10 cellular contexts compared by ENCODE assay signal in the genomic region with DNA sequence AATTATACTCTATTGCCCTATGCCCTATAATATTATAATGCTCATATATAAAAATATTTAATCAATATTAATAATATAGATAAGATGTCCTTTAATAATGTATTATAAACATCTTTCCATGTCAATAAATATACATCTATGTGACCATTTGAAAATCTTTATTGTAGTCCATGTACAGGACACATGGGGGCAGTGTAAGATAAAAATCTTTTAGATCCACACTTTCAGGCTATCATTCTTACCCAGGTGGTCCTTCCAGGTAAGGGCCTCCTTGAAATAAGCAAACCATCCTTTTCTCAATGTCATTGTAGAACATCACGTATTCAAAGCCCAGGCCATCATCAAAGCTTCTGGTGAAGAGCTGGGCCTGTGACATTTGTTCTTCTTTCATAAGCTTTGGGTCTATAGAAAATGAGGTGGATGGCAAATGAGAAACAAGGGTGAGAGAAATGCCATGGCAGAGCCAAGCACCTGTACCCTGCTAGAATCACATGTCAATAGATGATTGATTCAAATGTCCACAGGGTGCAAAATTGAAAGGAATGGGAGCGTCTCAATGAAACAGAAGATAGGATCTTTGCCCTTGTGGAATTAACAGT. TPM values are rescaled to one million over a fixed set of nuclear protein-coding genes. Genes with fewer than 3 reads are reported as not detected.
DNase-seq lines count a peak whose midpoint lies in the region; ATAC-seq and TF ChIP-seq lines count a peak whose summit lies in the region.
"Had no signal": no experiment of that assay in that cellular context is flagged by ENCODE, and none has a peak within 500 bp of the region (broad histone marks: within the 10 kb centered on the region; RNA-seq: fewer than 3 reads in every experiment).

No MANE protein-coding gene starts in this region.

- no TSS peak for BruUV-seq in IMR-90 (replicated peaks; lab: Mats Ljungman, UMichigan)

- H3K4me1 ChIP-seq in IMR-90 (ENCODE audit: control insufficient read depth, insufficient read depth, low read length), result peaks cover 2% of the 10 kb centered on the region
- H3K4me1 ChIP-seq in adrenal gland (replicated peaks in 1 of 2), result no peaks in the 10 kb centered on the region
- no peaks in the 10 kb centered on the region for H3K4me1 ChIP-seq in mucosa of descending colon (ENCODE audit: low read depth)
- H3K4me1 ChIP-seq: BLaER1 treated with 17β-estradiol and CSF1 and Interleukin-3, amounts not matched to agents 10 nM and 100 nM had no signal

- H3K9me3 ChIP-seq in IMR-90 (ENCODE audit: control insufficient read depth, insufficient read depth, low read length) (no peaks in the 10 kb centered on the region; the same call in 1 of the 2 replicates), adrenal gland (replicated peaks in 1 of 3) (no peaks in the 10 kb centered on the region), mucosa of descending colon (no peaks in the 10 kb centered on the region)

- no peak overlapping the region for H3K18ac ChIP-seq in IMR-90 (ENCODE audit: low read depth, low read length)

- H3K56ac ChIP-seq in IMR-90 (ENCODE audit: extremely low read depth, insufficient read depth, low read length), result no peak overlapping the region

- no peak overlapping the region for H4K91ac ChIP-seq in IMR-90 (ENCODE audit: insufficient read depth, low read depth, low read length)

- H3K4me3 ChIP-seq in IMR-90 (ENCODE audit: insufficient read depth, low read depth, low read length), result no peak overlapping the region
- no peak overlapping the region for H3K4me3 ChIP-seq in adrenal gland
- H3K4me3 ChIP-seq in mucosa of descending colon, result no peak overlapping the region
- H3K4me3 ChIP-seq: BLaER1 treated with 17β-estradiol and CSF1 and Interleukin-3, amounts not matched to agents 10 nM and 100 nM had no signal

- no peak overlapping the region for H3K9ac ChIP-seq in IMR-90 (ENCODE audit: low read depth, low read length)
- H3K9ac ChIP-seq: BLaER1 treated with 17β-estradiol and CSF1 and Interleukin-3, amounts not matched to agents 10 nM and 100 nM had no signal

- H3K23ac ChIP-seq in IMR-90 (ENCODE audit: low read depth, low read length), result no peak overlapping the region

- H3K36me3 ChIP-seq in IMR-90 (ENCODE audit: control insufficient read depth, insufficient read depth, low read length), result peaks cover 8% of the 10 kb centered on the region
- H3K36me3 ChIP-seq in adrenal gland (replicated peaks in 1 of 2), result peaks cover 0 to 12% of the 10 kb centered on the region in 2 donors
- H3K36me3 ChIP-seq in mucosa of descending colon (ENCODE audit: low read depth), result no peaks in the 10 kb centered on the region
- H3K36me3 ChIP-seq: BLaER1 treated with 17β-estradiol and CSF1 and Interleukin-3, amounts not matched to agents 10 nM and 100 nM had no signal

- no peak overlapping the region for H2AK9ac ChIP-seq in IMR-90 (replicated peaks; ENCODE audit: low read depth, low read length, poor library complexity)

- no peaks in the 10 kb centered on the region for H3K27me3 ChIP-seq in IMR-90 (ENCODE audit: control insufficient read depth, insufficient read depth, low read length)
- H3K27me3 ChIP-seq in adrenal gland, result no peaks in the 10 kb centered on the region
- H3K27me3 ChIP-seq: BLaER1 treated with 17β-estradiol and CSF1 and Interleukin-3, amounts not matched to agents 10 nM and 100 nM had no signal

- H2BK5ac ChIP-seq in IMR-90 (ENCODE audit: low read depth, low read length, poor library complexity, severe bottlenecking), result no peak overlapping the region

- H4K8ac ChIP-seq in IMR-90 (ENCODE audit: low read depth in 2 of 2, low read length in 2 of 2), result no peak overlapping the region

- no peak overlapping the region for H3K4ac ChIP-seq in IMR-90 (ENCODE audit: low read depth, low read length)

- intact Hi-C loops in IMR-90 (cut with micrococcal nuclease), result loop anchor here (1.0 to 2.0 kb wide), 2 partner anchors 104 to 112 kb away; a partner anchor contains a TSS
- intact Hi-C loops in adrenal gland (cut with DNase I), result no loop called here
- intact Hi-C loops in mucosa of descending colon (cut with DNase I, micrococcal nuclease), result no loop called here

- H3K79me1 ChIP-seq in IMR-90 (ENCODE audit: low read depth in 1 of 2, low read length in 2 of 2), result no peaks in the 10 kb centered on the region

- TF ChIP-seq POLR2A in IMR-90 (IDR thresholded peaks at IDR 0.05; ENCODE audit: low read depth, low read length), result no peak
- no peak for TF ChIP-seq POLR2A in adrenal gland (IDR thresholded peaks at IDR 0.05)

- H4K5ac ChIP-seq in IMR-90 (ENCODE audit: low read depth, low read length), result no peak overlapping the region

- DNase-seq in NCI-H1694 treated with DMSO at 0.1 percent for 48 hours (lab: John Stamatoyannopoulos, UW), result peak; percentile 25
- no peak for DNase-seq in NCI-H1694 (lab: John Stamatoyannopoulos, UW)
- DNase-seq in IMR-90, result no peak
- DNase-seq in adrenal gland, result no peak
- no peak for DNase-seq in mucosa of descending colon
- no peak for DNase-seq in kidney glomerular epithelial cell (lab: John Stamatoyannopoulos, UW)
- no peak for DNase-seq in activated CD4-positive, CD25-positive, alpha-beta regulatory T cell treated with anti-CD3 and anti-CD28 coated beads, Interleukin-2, amount 50 U/mL, for 72 hours
- DNase-seq: activated T-cell treated with anti-CD3 and anti-CD28 coated beads, Interleukin-2, amount 50 U/mL, for 24 hours had no signal

- no peak for ATAC-seq in IMR-90 (ENCODE audit: low read depth)
- ATAC-seq in mucosa of descending colon, result peak; percentile 44
- no peak for ATAC-seq in GM19395 (IDR thresholded peaks at IDR 0.05; ENCODE audit: unreplicated experiment)

- in situ Hi-C loops in IMR-90 (cut with MboI; ENCODE audit: low sequenced_read_pairs), result loop anchor here (10.0 kb wide), 1 partner anchor 116 kb away; no protein-coding TSS in a partner anchor

- H4K20me1 ChIP-seq in IMR-90 (ENCODE audit: insufficient read depth, low read length), result no peaks in the 10 kb centered on the region
- H4K20me1 ChIP-seq: BLaER1 treated with 17β-estradiol and CSF1 and Interleukin-3, amounts not matched to agents 10 nM and 100 nM had no signal

- no peak overlapping the region for H2BK20ac ChIP-seq in IMR-90 (ENCODE audit: low read depth, low read length)

- H2BK120ac ChIP-seq in IMR-90 (ENCODE audit: low read depth, low read length), result no peak overlapping the region

- dilution Hi-C loops in IMR-90 (cut with HindIII; ENCODE audit: low sequenced_read_pairs, unreplicated experiment), result loop anchor here (25.0 kb wide), 1 partner anchor 102 kb away; a partner anchor contains a TSS

- TF ChIP-seq RAD21 in IMR-90 (IDR thresholded peaks at IDR 0.05; ENCODE audit: low read length), result peak; percentile 33

- H3K27ac ChIP-seq in IMR-90 (ENCODE audit: insufficient read depth, low read length) (no peak overlapping the region), adrenal gland (no peak overlapping the region)
- H3K27ac ChIP-seq: BLaER1 treated with 17β-estradiol and CSF1 and Interleukin-3, amounts not matched to agents 10 nM and 100 nM had no signal

- H2BK15ac ChIP-seq in IMR-90 (ENCODE audit: low read depth, low read length), result no peak overlapping the region

- no peak overlapping the region for H2AFZ ChIP-seq in IMR-90 (replicated peaks; ENCODE audit: low read length, poor library complexity)

- H3K4me2 ChIP-seq in IMR-90 (ENCODE audit: low read depth, low read length), result no peak overlapping the region
- H3K4me2 ChIP-seq: BLaER1 treated with 17β-estradiol and CSF1 and Interleukin-3, amounts not matched to agents 10 nM and 100 nM had no signal

- no CpG with 5 or more reads among the region's 2 CpGs for WGBS in IMR-90 (ENCODE audit: extremely low coverage in 2 of 2, insufficient read length in 1 of 2), 2 experiments
- 90 to 94% (median 92%) methylated on average over 2 of the region's 2 CpGs for WGBS in adrenal gland, 4 donors

- TF ChIP-seq CTCF in IMR-90 (conservative IDR thresholded peaks at IDR 0.05; ENCODE audit: low read depth, low read length), result peak; percentile 45
- peak; percentile 18 to 45 (median 34) for TF ChIP-seq CTCF in adrenal gland (IDR thresholded peaks at IDR 0.05)
- no peak for TF ChIP-seq CTCF in mucosa of descending colon (IDR thresholded peaks at IDR 0.05)

- H3K9me1 ChIP-seq in IMR-90 (ENCODE audit: insufficient read depth, low read length), result peaks cover 2% of the 10 kb centered on the region; the same call in 1 of the 2 replicates

- no peak overlapping the region for H3K14ac ChIP-seq in IMR-90 (replicated peaks; ENCODE audit: low read depth, low read length)

- CTCF ChIA-PET in IMR-90 (lab: Yijun Ruan, JAX), result no interaction called here

- POLR2A ChIA-PET in IMR-90 (lab: Charles Lee; ENCODE audit: unreplicated experiment), result no interaction called here

- H2AK5ac ChIP-seq in IMR-90 (ENCODE audit: low read depth, low read length), result no peak overlapping the region

TF ChIP-seq in IMR-90, 13 proteins besides CTCF, POLR2A, EP300 and RAD21 (continues in another document):
- TF ChIP-seq CHD1 (IDR thresholded peaks at IDR 0.05; ENCODE audit: low read depth, low read length), result no peak

RNA-seq across cellular contexts. Expression of a gene that starts 20.2 kb away (rescaled TPM):
- total RNA-seq in IMR-90 (2012; rRNA removed) (7.3 and 8.3 TPM in 2 replicates), adrenal gland (10 to 100 TPM; 20.2 to 36.4 (median 25.3) TPM), mucosa of descending colon (10 to 100 TPM in 2 of 3 donors, 1 to 10 TPM in 1; 9.1 to 12.7 (median 11.3) TPM)
- polyA plus RNA-seq in IMR-90 (2012; rRNA removed) (12.2 and 15.7 TPM in 2 replicates), adrenal gland (10 to 100 TPM; 32.3 to 36.3 (median 34.9) TPM)
- 5.9 and 6.6 TPM in 2 replicates for polyA plus RNA-seq in IMR-90 (2012; cell fraction: cytosol; rRNA removed)
- polyA plus RNA-seq in IMR-90 (2012; cell fraction: nucleus; rRNA removed; ENCODE audit: low replicate concordance), result 4.0 and 16.7 TPM in 2 replicates

RNA-seq across cellular contexts. Expression of a gene that starts 35.6 kb away (rescaled TPM):
- total RNA-seq in IMR-90 (2012; rRNA removed), result not detected in 2 replicates
- not detected in 2 replicates for polyA plus RNA-seq in IMR-90 (2012; rRNA removed)
- polyA plus RNA-seq in IMR-90 (2012; cell fraction: cytosol; rRNA removed), result not detected in 2 replicates
- polyA plus RNA-seq in IMR-90 (2012; cell fraction: nucleus; rRNA removed; ENCODE audit: low replicate concordance), result not detected in 2 replicates
- not detected for total RNA-seq in adrenal gland
- polyA plus RNA-seq in adrenal gland, result not detected
- not detected for total RNA-seq in mucosa of descending colon

RNA-seq across cellular contexts. Expression of a gene that starts 49.5 kb away (rescaled TPM):
- not detected in 2 replicates for total RNA-seq in IMR-90 (2012; rRNA removed)
- polyA plus RNA-seq in IMR-90 (2012; rRNA removed), result not detected in 2 replicates
- 0.03 TPM in 1 of 2 replicates, not detected in the other for polyA plus RNA-seq in IMR-90 (2012; cell fraction: cytosol; rRNA removed)
- not detected in 2 replicates for polyA plus RNA-seq in IMR-90 (2012; cell fraction: nucleus; rRNA removed; ENCODE audit: low replicate concordance)
- total RNA-seq in adrenal gland, result under 1 TPM in 3 of 8 donors, not detected in 5; 0.23 to 0.55 (median 0.29) TPM
- under 1 TPM in 2 of 3 donors, not detected in 1; 0.16 to 0.20 TPM for polyA plus RNA-seq in adrenal gland
- total RNA-seq in mucosa of descending colon, result 1 to 10 TPM in 1 of 3 donors, under 1 TPM in 2; 0.51 to 1.0 (median 0.61) TPM

RNA-seq across cellular contexts. Expression of a gene that starts 57.5 kb away (rescaled TPM):
- not detected in 2 replicates for total RNA-seq in IMR-90 (2012; rRNA removed)
- not detected in 2 replicates for polyA plus RNA-seq in IMR-90 (2012; rRNA removed)
- not detected in 2 replicates for polyA plus RNA-seq in IMR-90 (2012; cell fraction: cytosol; rRNA removed)
- polyA plus RNA-seq in IMR-90 (2012; cell fraction: nucleus; rRNA removed; ENCODE audit: low replicate concordance), result not detected in 2 replicates
- total RNA-seq in adrenal gland, result 10 to 100 TPM in 1 of 8 donors, 1 to 10 TPM in 6, under 1 TPM in 1; 0.42 to 15.1 (median 3.6) TPM
- polyA plus RNA-seq in adrenal gland, result 1 to 10 TPM; 1.7 to 6.4 (median 2.2) TPM
- 10 to 100 TPM in 2 of 3 donors, 1 to 10 TPM in 1; 9.5 to 29.5 (median 17.7) TPM for total RNA-seq in mucosa of descending colon
